2 cellular contexts compared by ENCODE assay signal in genomic region chr1:1302006-1302430, GRCh38.
A peak's percentile ranks its signal among the peaks of the same experiment; 100 is the strongest.
TF ChIP-seq lines count a peak whose summit lies in the region.

No MANE protein-coding gene starts in this region.

TF ChIP-seq in GM23338, 12 proteins besides CTCF, POLR2A, EP300 and RAD21:
- TF ChIP-seq EZH2 (IDR thresholded peaks at IDR 0.05; ENCODE audit: low read depth, unreplicated experiment) (no peak), ZNF462 (CRISPR knock-in tag; IDR thresholded peaks at IDR 0.05) (no peak), JUNB (IDR thresholded peaks at IDR 0.05; ENCODE audit: unreplicated experiment) (no peak), EZH2phosphoT487 (IDR thresholded peaks at IDR 0.05; ENCODE audit: unreplicated experiment) (no peak), ETS1 (IDR thresholded peaks at IDR 0.05) (no peak), ZNF331 (CRISPR knock-in tag; IDR thresholded peaks at IDR 0.05; ENCODE audit: low read depth) (no peak), CREB1 (CRISPR knock-in tag; IDR thresholded peaks at IDR 0.05; ENCODE audit: low read depth) (no peak), NANOG (IDR thresholded peaks at IDR 0.05; ENCODE audit: borderline replicate concordance) (no peak), ZNF114 (CRISPR knock-in tag; IDR thresholded peaks at IDR 0.05) (no peak), STAT1 (IDR thresholded peaks at IDR 0.05; ENCODE audit: unreplicated experiment) (no peak), POLR2AphosphoS5 (IDR thresholded peaks at IDR 0.05; ENCODE audit: low read depth) (no peak), REST (IDR thresholded peaks at IDR 0.05; ENCODE audit: unreplicated experiment) (no peak)

TF ChIP-seq in HepG2, 621 proteins besides CTCF, POLR2A, EP300 and RAD21:
- TF ChIP-seq AGO2 (optimal IDR thresholded peaks at IDR 0.05; ENCODE audit: low read depth, low read length), result peak; percentile 76
- TF ChIP-seq XRCC5 (optimal IDR thresholded peaks at IDR 0.05; ENCODE audit: low read length), result peak; percentile 34
- no peak for TF ChIP-seq KLF15 (CRISPR knock-in tag; IDR thresholded peaks at IDR 0.05; ENCODE audit: borderline replicate concordance)
- no peak for TF ChIP-seq CREM (IDR thresholded peaks at IDR 0.05)
- TF ChIP-seq CREM (CRISPR knock-in tag; IDR thresholded peaks at IDR 0.05), result no peak
- TF ChIP-seq PATZ1 (CRISPR knock-in tag; IDR thresholded peaks at IDR 0.05), result peak; percentile 55
- TF ChIP-seq AKAP8 (CRISPR knock-in tag; IDR thresholded peaks at IDR 0.05), result peak; percentile 61; the same call in 1 of the 2 replicates
- peak; percentile 16; the same call in 1 of the 2 replicates for TF ChIP-seq ZNF687 (CRISPR knock-in tag; IDR thresholded peaks at IDR 0.05)
- TF ChIP-seq HNRNPL (IDR thresholded peaks at IDR 0.05; ENCODE audit: low read depth, low read length), result 0 out of 2 replicates have a peak, but pooled peaks have one; percentile 67
- no peak for TF ChIP-seq SIX4 (CRISPR knock-in tag; IDR thresholded peaks at IDR 0.05)
- TF ChIP-seq NFYB (CRISPR knock-in tag; IDR thresholded peaks at IDR 0.05), result no peak
- peak; percentile 93 for TF ChIP-seq ZNF263 (CRISPR knock-in tag; IDR thresholded peaks at IDR 0.05)
- peak; percentile 26; the same call in 1 of the 2 replicates for TF ChIP-seq STAG1 (CRISPR knock-in tag; IDR thresholded peaks at IDR 0.05)
- TF ChIP-seq ZBTB38 (CRISPR knock-in tag; IDR thresholded peaks at IDR 0.05), result 0 out of 2 replicates have a peak, but pooled peaks have one; percentile 22
TF ChIP-seq in HepG2: peak in this region for 9.
